8 cellular contexts compared by ENCODE assay signal in genomic region chr6:169789146-169789943, GRCh38. TPM values are rescaled to one million over a fixed set of nuclear protein-coding genes. Genes with fewer than 3 reads are reported as not detected.
DNase-seq lines count a peak whose midpoint lies in the region; ATAC-seq and TF ChIP-seq lines count a peak whose summit lies in the region.

No MANE protein-coding gene starts in this region.

- H3K4me3 ChIP-seq in BE2C (ENCODE audit: low read depth, low read length) = peak overlapping the region; percentile 65
- H3K4me3 ChIP-seq in MG63 = peak overlapping the region; percentile 45
- peak overlapping the region; percentile 68 for H3K4me3 ChIP-seq in naive thymus-derived CD4-positive, alpha-beta T cell (ENCODE audit: low read length)

- H3K27ac Mint-ChIP-seq in central memory CD8-positive, alpha-beta T cell (ENCODE audit: low read depth) = no peak overlapping the region
- H3K27ac Mint-ChIP-seq in naive thymus-derived CD4-positive, alpha-beta T cell = peak overlapping the region in 1 of 9 donors; percentile 15

- intact Hi-C loops in naive thymus-derived CD4-positive, alpha-beta T cell (cut with micrococcal nuclease) = no loop called here

- no peak for ATAC-seq in central memory CD8-positive, alpha-beta T cell (replicated peaks; ENCODE audit: extremely low read depth, poor library complexity, severe bottlenecking)
- ATAC-seq in naive thymus-derived CD4-positive, alpha-beta T cell = no peak
- ATAC-seq in HG03342 (IDR thresholded peaks at IDR 0.05; ENCODE audit: unreplicated experiment) (no peak), GM21723 (IDR thresholded peaks at IDR 0.05; ENCODE audit: unreplicated experiment) (no peak)

- peak overlapping the region; percentile 79 for H3K4me3 Mint-ChIP-seq in central memory CD8-positive, alpha-beta T cell
- peak overlapping the region; percentile 81 to 91 (median 86) for H3K4me3 Mint-ChIP-seq in naive thymus-derived CD4-positive, alpha-beta T cell

- no peaks in the 10 kb centered on the region for H3K4me1 ChIP-seq in BE2C
- H3K4me1 ChIP-seq in naive thymus-derived CD4-positive, alpha-beta T cell (ENCODE audit: control insufficient read depth in 2 of 2, insufficient read depth in 2 of 2, low read length in 2 of 2) = peaks cover 0 to 6% of the 10 kb centered on the region in 2 donors

- POLR2A ChIA-PET in naive thymus-derived CD4-positive, alpha-beta T cell (lab: Charles Lee) = interaction anchor here (1.0 kb wide), 3 partner anchors 27 to 74 kb away, joined by 3 to 4 read pairs (median 4); no protein-coding TSS in a partner anchor

- H3K36me3 Mint-ChIP-seq in central memory CD8-positive, alpha-beta T cell (ENCODE audit: insufficient read depth) = peaks cover 4% of the 10 kb centered on the region
- H3K36me3 Mint-ChIP-seq in naive thymus-derived CD4-positive, alpha-beta T cell = peaks cover 0 to under 1% (median 0%) of the 10 kb centered on the region in 5 donors

- DNase-seq in BE2C (no peak), MG63 (no peak), NAMALWA (ENCODE audit: low spot score) (no peak), NCI-H446 (lab: John Stamatoyannopoulos, UW) (no peak)
- no peak for DNase-seq in central memory CD8-positive, alpha-beta T cell (ENCODE audit: low spot score in 2 of 2)
- DNase-seq in naive thymus-derived CD4-positive, alpha-beta T cell = peak in 1 of 9 donors; percentile 17

- H3K9me3 Mint-ChIP-seq in central memory CD8-positive, alpha-beta T cell = no peaks in the 10 kb centered on the region
- H3K9me3 Mint-ChIP-seq in naive thymus-derived CD4-positive, alpha-beta T cell = peaks cover 0 to 2% (median 0%) of the 10 kb centered on the region in 11 donors

- TF ChIP-seq CTCF in BE2C (IDR thresholded peaks at IDR 0.05; ENCODE audit: low read depth, low read length) = no peak

- no peak overlapping the region for H3K27ac ChIP-seq in naive thymus-derived CD4-positive, alpha-beta T cell (ENCODE audit: low read depth, low read length)

- no peaks in the 10 kb centered on the region for H3K36me3 ChIP-seq in BE2C
- no peaks in the 10 kb centered on the region for H3K36me3 ChIP-seq in MG63
- H3K36me3 ChIP-seq in naive thymus-derived CD4-positive, alpha-beta T cell (ENCODE audit: control insufficient read depth in 2 of 3, insufficient read depth in 3 of 3, low read length in 3 of 3) = peaks cover 0 to under 1% (median 0%) of the 10 kb centered on the region in 3 experiments

- CTCF ChIA-PET in naive thymus-derived CD4-positive, alpha-beta T cell (lab: Charles Lee) = interaction anchor here (0.7 to 2.6 kb wide), 9 partner anchors 16 to 896 kb away, joined by 3 to 25 read pairs (median 4); no protein-coding TSS in a partner anchor

- no peaks in the 10 kb centered on the region for H3K9me3 ChIP-seq in BE2C
- no peaks in the 10 kb centered on the region for H3K9me3 ChIP-seq in MG63
- no peaks in the 10 kb centered on the region for H3K9me3 ChIP-seq in naive thymus-derived CD4-positive, alpha-beta T cell (ENCODE audit: control insufficient read depth in 2 of 3, low read length in 3 of 3)

- H3K4me1 Mint-ChIP-seq in central memory CD8-positive, alpha-beta T cell = peaks cover 19% of the 10 kb centered on the region
- H3K4me1 Mint-ChIP-seq in naive thymus-derived CD4-positive, alpha-beta T cell = peaks cover 0 to 18% (median 15%) of the 10 kb centered on the region in 7 donors

- H3K27me3 ChIP-seq in BE2C (no peaks in the 10 kb centered on the region), MG63 (no peaks in the 10 kb centered on the region)
- no peaks in the 10 kb centered on the region for H3K27me3 ChIP-seq in naive thymus-derived CD4-positive, alpha-beta T cell (ENCODE audit: control insufficient read depth in 2 of 2, insufficient read depth in 2 of 2, low read length in 2 of 2)

- peaks cover 36% of the 10 kb centered on the region for H3K27me3 Mint-ChIP-seq in central memory CD8-positive, alpha-beta T cell
- peaks cover 26 to 40% (median 36%) of the 10 kb centered on the region in 5 donors for H3K27me3 Mint-ChIP-seq in naive thymus-derived CD4-positive, alpha-beta T cell

RNA-seq across cellular contexts. Expression of gene ERMARD, which starts 37.9 kb away (rescaled TPM):
- polyA plus RNA-seq in BE2C (2012; ENCODE audit: insufficient read depth, insufficient read length, low read depth) = 50.5 TPM
- total RNA-seq in MG63 (2014; rRNA removed; shearing (Covaris generic); ENCODE audit: low replicate concordance) = 22.5 and 39.6 TPM in 2 replicates
- total RNA-seq in naive thymus-derived CD4-positive, alpha-beta T cell = 10 to 100 TPM; 30.3 to 43.7 (median 35.7) TPM
- 10 to 100 TPM in 1 of 2 donors, 1 to 10 TPM in 1; 5.5 to 18.5 TPM for polyA plus RNA-seq in naive thymus-derived CD4-positive, alpha-beta T cell

RNA-seq across cellular contexts. Expression of gene DYNLT2, which starts 38.0 kb away (rescaled TPM):
- 2.7 TPM for polyA plus RNA-seq in BE2C (2012; ENCODE audit: insufficient read depth, insufficient read length, low read depth)
- total RNA-seq in MG63 (2014; rRNA removed; shearing (Covaris generic); ENCODE audit: low replicate concordance) = 0.10 TPM in 1 of 2 replicates, not detected in the other
- total RNA-seq in naive thymus-derived CD4-positive, alpha-beta T cell = 1 to 10 TPM; 2.5 to 4.7 (median 4.1) TPM
- polyA plus RNA-seq in naive thymus-derived CD4-positive, alpha-beta T cell = 1 to 10 TPM in 1 of 2 donors, under 1 TPM in 1; 0.58 to 1.6 TPM
